In genomic region chr11:6315811-6316425, GRCh38 we compare ENCODE assay signal across 9 cellular contexts. TPM values are rescaled to one million over a fixed set of nuclear protein-coding genes. Genes with fewer than 3 reads are reported as not detected.
DNase-seq lines count a peak whose midpoint lies in the region; ATAC-seq and TF ChIP-seq lines count a peak whose summit lies in the region.
"Had no signal": no experiment of that assay in that cellular context is flagged by ENCODE, and none has a peak within 500 bp of the region (broad histone marks: within the 10 kb centered on the region; RNA-seq: fewer than 3 reads in every experiment).

No MANE protein-coding gene starts in this region.

- H3K36me3 Mint-ChIP-seq in activated naive CD8-positive, alpha-beta T cell treated with anti-CD3 and anti-CD28 coated beads, Interleukin-2, amount 10 ng/mL, durations not matched to agents 7 days and 5 days, result no peaks in the 10 kb centered on the region

- H3K27ac ChIP-seq in right atrium auricular region (no peak overlapping the region), sigmoid colon (peak overlapping the region in 3 of 4 donors; percentile 99)

- ATAC-seq in GM19395 (IDR thresholded peaks at IDR 0.05; ENCODE audit: unreplicated experiment) (peak; percentile 76), HG03354 (IDR thresholded peaks at IDR 0.05; ENCODE audit: poor library complexity, severe bottlenecking, unreplicated experiment) (peak; percentile 81)
- ATAC-seq in activated naive CD8-positive, alpha-beta T cell treated with anti-CD3 and anti-CD28 coated beads, Interleukin-2, amount 10 ng/mL, durations not matched to agents 7 days and 5 days (ENCODE audit: low read depth), result peak; percentile 48

- no peaks in the 10 kb centered on the region for H3K9me3 Mint-ChIP-seq in activated naive CD8-positive, alpha-beta T cell treated with anti-CD3 and anti-CD28 coated beads, Interleukin-2, amount 10 ng/mL, durations not matched to agents 7 days and 5 days
- H3K9me3 Mint-ChIP-seq: activated T-cell treated with anti-CD3 and anti-CD28 coated beads, Interleukin-2, amount 50 U/mL, for 4 hours had no signal

- H3K27me3 ChIP-seq in right atrium auricular region (no peaks in the 10 kb centered on the region), sigmoid colon (no peaks in the 10 kb centered on the region)

- POLR2A ChIA-PET in activated naive CD8-positive, alpha-beta T cell treated with anti-CD3 and anti-CD28 coated beads, Interleukin-2, amount 10 ng/mL, durations not matched to agents 7 days and 5 days (lab: Charles Lee), result no interaction called here

- no peak overlapping the region for H3K27ac Mint-ChIP-seq in activated naive CD8-positive, alpha-beta T cell treated with anti-CD3 and anti-CD28 coated beads, Interleukin-2, amount 10 ng/mL, durations not matched to agents 7 days and 5 days

- peak overlapping the region in 1 of 2 donors; percentile 8 for H3K4me3 ChIP-seq in right atrium auricular region
- peak overlapping the region in 1 of 4 donors; percentile 6 for H3K4me3 ChIP-seq in sigmoid colon

- 2 to 5% methylated on average over 10 of the region's 10 CpGs for WGBS in sigmoid colon, 2 donors

- TF ChIP-seq EP300 in sigmoid colon (IDR thresholded peaks at IDR 0.05), result no peak

- H3K4me1 Mint-ChIP-seq in activated naive CD8-positive, alpha-beta T cell treated with anti-CD3 and anti-CD28 coated beads, Interleukin-2, amount 10 ng/mL, durations not matched to agents 7 days and 5 days, result peaks cover 6% of the 10 kb centered on the region

- peak; percentile 75 to 89 for TF ChIP-seq CTCF in right atrium auricular region (IDR thresholded peaks at IDR 0.05)
- TF ChIP-seq CTCF in sigmoid colon (IDR thresholded peaks at IDR 0.05), result peak; percentile 75 to 94 (median 82)

- H3K4me3 Mint-ChIP-seq in activated naive CD8-positive, alpha-beta T cell treated with anti-CD3 and anti-CD28 coated beads, Interleukin-2, amount 10 ng/mL, durations not matched to agents 7 days and 5 days, result no peak overlapping the region
- H3K4me3 Mint-ChIP-seq: activated T-cell treated with anti-CD3 and anti-CD28 coated beads, Interleukin-2, amount 50 U/mL, for 4 hours had no signal

- TF ChIP-seq POLR2A in sigmoid colon (IDR thresholded peaks at IDR 0.05), result no peak

- H3K27me3 Mint-ChIP-seq in activated naive CD8-positive, alpha-beta T cell treated with anti-CD3 and anti-CD28 coated beads, Interleukin-2, amount 10 ng/mL, durations not matched to agents 7 days and 5 days, result peaks cover 54% of the 10 kb centered on the region

- peaks cover 0 to 42% of the 10 kb centered on the region in 2 donors for H3K4me1 ChIP-seq in right atrium auricular region
- H3K4me1 ChIP-seq in sigmoid colon, result peaks cover 0 to 33% (median 26%) of the 10 kb centered on the region in 4 donors

- intact Hi-C loops in sigmoid colon (cut with DNase I), result loop anchor here (2.0 to 5.0 kb wide), 2 partner anchors 65 to 294 kb away; no protein-coding TSS in a partner anchor

- H3K36me3 ChIP-seq in right atrium auricular region, result no peaks in the 10 kb centered on the region
- H3K36me3 ChIP-seq in sigmoid colon, result no peaks in the 10 kb centered on the region

- peak; percentile 74 for DNase-seq in Daoy (ENCODE audit: low read depth)
- DNase-seq in NCI-H82 treated with DMSO at 0.1 percent for 48 hours (lab: John Stamatoyannopoulos, UW; ENCODE audit: unreplicated experiment), result peak; percentile 6
- no peak for DNase-seq in activated naive CD8-positive, alpha-beta T cell treated with anti-CD3 and anti-CD28 coated beads, Interleukin-2, amount 10 ng/mL, durations not matched to agents 7 days and 5 days
- peak; percentile 83 for DNase-seq in right atrium auricular region (ENCODE audit: low spot score)
- peak; percentile 83 for DNase-seq in sigmoid colon
- no peak for DNase-seq in NK-92 (lab: John Stamatoyannopoulos, UW; ENCODE audit: unreplicated experiment)
- DNase-seq: activated T-cell treated with anti-CD3 and anti-CD28 coated beads, Interleukin-2, amount 50 U/mL, for 4 hours had no signal

- H3K9me3 ChIP-seq in right atrium auricular region, result no peaks in the 10 kb centered on the region
- H3K9me3 ChIP-seq in sigmoid colon, result no peaks in the 10 kb centered on the region

RNA-seq across cellular contexts. Expression of gene CAVIN3, which starts 4.4 kb away (rescaled TPM):
- 173 and 189 TPM in 2 replicates for total RNA-seq in Daoy (2014; rRNA removed; shearing (Covaris generic))
- 1 to 10 TPM; 1.4 to 1.6 TPM for total RNA-seq in activated naive CD8-positive, alpha-beta T cell treated with anti-CD3 and anti-CD28 coated beads, Interleukin-2, amount 10 ng/mL, durations not matched to agents 7 days and 5 days
- total RNA-seq in right atrium auricular region (10 to 100 TPM; 84.8 to 86.7 TPM), sigmoid colon (100 to 1,000 TPM; 113 to 294 (median 188) TPM)
- polyA plus RNA-seq in sigmoid colon, result 10 to 100 TPM in 2 of 3 donors, 1 to 10 TPM in 1; 6.9 to 25.6 (median 24.0) TPM

RNA-seq across cellular contexts. Expression of gene CCKBR, which starts 56.3 kb away (rescaled TPM):
- not detected in 2 replicates for total RNA-seq in Daoy (2014; rRNA removed; shearing (Covaris generic))
- not detected for total RNA-seq in activated naive CD8-positive, alpha-beta T cell treated with anti-CD3 and anti-CD28 coated beads, Interleukin-2, amount 10 ng/mL, durations not matched to agents 7 days and 5 days
- total RNA-seq in right atrium auricular region (not detected), sigmoid colon (under 1 TPM in 2 of 4 donors, not detected in 2; 0.41 to 0.99 TPM)
- not detected for polyA plus RNA-seq in sigmoid colon
- total RNA-seq: activated T-cell treated with anti-CD3 and anti-CD28 coated beads, Interleukin-2, amount 50 U/mL, for 4 hours had no signal

Comparison
In these comparisons a context has a peak if more than half of its experiments do, and no peak if none do; other contexts are left out.
1. DNase-seq: peak in Daoy (single experiment), NCI-H82 treated with DMSO at 0.1 percent for 48 hours (single experiment), right atrium auricular region (single experiment) and sigmoid colon (single experiment); none in activated naive CD8-positive, alpha-beta T cell treated with anti-CD3 and anti-CD28 coated beads, Interleukin-2, amount 10 ng/mL, durations not matched to agents 7 days and 5 days (single experiment) and NK-92 (single experiment).
2. H3K27ac ChIP-seq: peak in sigmoid colon (3 of 4); none in right atrium auricular region (0 of 2).
3. RNA of gene CAVIN3, which starts 4.4 kb away (total RNA-seq): 113 to 294 TPM in sigmoid colon, 173 to 189 TPM in Daoy and 84.8 to 86.7 TPM in right atrium auricular region; 1.4 to 1.6 TPM in activated naive CD8-positive, alpha-beta T cell treated with anti-CD3 and anti-CD28 coated beads, Interleukin-2, amount 10 ng/mL, durations not matched to agents 7 days and 5 days; every median in the first group is over 10 times any median in the second.
4. Peak in every context shown above with its lines, with median percentiles within 50 percentile points of each other: ATAC-seq.